15 cellular contexts compared by ENCODE assay signal in genomic region chr1:226731257-226731893, GRCh38. TPM values are rescaled to one million over a fixed set of nuclear protein-coding genes. Genes with fewer than 3 reads are reported as not detected.
DNase-seq lines count a peak whose midpoint lies in the region; ATAC-seq and TF ChIP-seq lines count a peak whose summit lies in the region.
"Had no signal": no experiment of that assay in that cellular context is flagged by ENCODE, and none has a peak within 500 bp of the region (broad histone marks: within the 10 kb centered on the region; RNA-seq: fewer than 3 reads in every experiment).

No MANE protein-coding gene starts in this region.

- H3K36me3 Mint-ChIP-seq in activated naive CD8-positive, alpha-beta T cell: peaks cover 16% of the 10 kb centered on the region
- peaks cover 8% of the 10 kb centered on the region for H3K36me3 Mint-ChIP-seq in natural killer cell

- H3K9ac ChIP-seq in BLaER1: 0 out of 2 replicates have a peak overlapping the region, but pooled peaks have one; percentile 17

- TF ChIP-seq CTCF in DOHH2 (IDR thresholded peaks at IDR 0.05; ENCODE audit: low read depth, low read length, poor library complexity, severe bottlenecking) (no peak), natural killer cell (IDR thresholded peaks at IDR 0.05) (no peak)

- peaks cover 82% of the 10 kb centered on the region for H3K36me3 ChIP-seq in BLaER1
- peaks cover 93% of the 10 kb centered on the region for H3K36me3 ChIP-seq in DOHH2 (ENCODE audit: control insufficient read depth, low read length)

- no peak for ATAC-seq in natural killer cell
- ATAC-seq: mucosa of descending colon, SK-N-SH treated with all-trans-retinoic acid at 6 μM for 48 hours had no signal

- H3K4me2 ChIP-seq in BLaER1 (peak overlapping the region; percentile 99), DOHH2 (ENCODE audit: low read length) (peak overlapping the region; percentile 94)

- H3K4me3 ChIP-seq in BLaER1 (no peak overlapping the region), DOHH2 (ENCODE audit: low read length) (peak overlapping the region; percentile 96)
- H3K4me3 ChIP-seq: mucosa of descending colon had no signal

- H3K4me3 Mint-ChIP-seq in activated naive CD8-positive, alpha-beta T cell: peak overlapping the region; percentile 89
- H3K4me3 Mint-ChIP-seq in natural killer cell: peak overlapping the region; percentile 87

- peaks cover 27% of the 10 kb centered on the region for H3F3A ChIP-seq in DOHH2 (ENCODE audit: control insufficient read depth, insufficient read depth)

- H3K4me1 Mint-ChIP-seq in activated naive CD8-positive, alpha-beta T cell (ENCODE audit: low read depth): peaks cover 93% of the 10 kb centered on the region
- peaks cover 86 to 93% of the 10 kb centered on the region in 2 donors for H3K4me1 Mint-ChIP-seq in natural killer cell

- DNase-seq in natural killer cell (no peak), mucosa of gallbladder (ENCODE audit: low spot score) (no peak), KG1 (lab: John Stamatoyannopoulos, UW) (no peak), SKM-1 (lab: John Stamatoyannopoulos, UW; ENCODE audit: unreplicated experiment) (no peak), NCI-H69 (lab: John Stamatoyannopoulos, UW) (no peak)
- DNase-seq: activated CD8-positive, alpha-beta memory T cell treated with anti-CD3 and anti-CD28 coated beads, Interleukin-2, amount 50 U/mL, for 4 hours; cortex of kidney; glutamatergic neuron; mucosa of descending colon; NCI-H1048 had no signal

- H3K27me3 ChIP-seq in BLaER1: no peaks in the 10 kb centered on the region
- no peaks in the 10 kb centered on the region for H3K27me3 ChIP-seq in DOHH2 (ENCODE audit: control insufficient read depth, low read length)

- no peak overlapping the region for H3K27ac ChIP-seq in BLaER1
- peak overlapping the region; percentile 96 for H3K27ac ChIP-seq in DOHH2 (ENCODE audit: low read depth, low read length)
- H3K27ac ChIP-seq: HL-60 had no signal

- H3K9me2 ChIP-seq in DOHH2 (replicated peaks; ENCODE audit: control insufficient read depth, low read length): no peaks in the 10 kb centered on the region

- no peaks in the 10 kb centered on the region for H3K27me3 Mint-ChIP-seq in activated naive CD8-positive, alpha-beta T cell
- no peaks in the 10 kb centered on the region for H3K27me3 Mint-ChIP-seq in natural killer cell (ENCODE audit: low read depth in 2 of 2)

- H3K27ac Mint-ChIP-seq in activated naive CD8-positive, alpha-beta T cell: peak overlapping the region; percentile 97
- H3K27ac Mint-ChIP-seq in natural killer cell: peak overlapping the region; percentile 84 to 86

- H3K4me1 ChIP-seq in BLaER1 (peaks cover 97% of the 10 kb centered on the region), DOHH2 (ENCODE audit: control insufficient read depth, low read length) (peaks cover 98% of the 10 kb centered on the region)

- intact Hi-C loops in natural killer cell (cut with micrococcal nuclease): loop anchor here (2.0 to 10.0 kb wide), 2 partner anchors 19 to 93 kb away; no protein-coding TSS in a partner anchor

- peaks cover 99% of the 10 kb centered on the region for H4K20me1 ChIP-seq in BLaER1
- H4K20me1 ChIP-seq in DOHH2 (ENCODE audit: control insufficient read depth, insufficient read depth, low read depth, low read length): peaks cover 28% of the 10 kb centered on the region

- no peaks in the 10 kb centered on the region for H3K9me3 Mint-ChIP-seq in activated naive CD8-positive, alpha-beta T cell (ENCODE audit: low read depth)
- H3K9me3 Mint-ChIP-seq in natural killer cell: no peaks in the 10 kb centered on the region

- peaks cover 100% of the 10 kb centered on the region for H3K79me2 ChIP-seq in DOHH2 (ENCODE audit: control insufficient read depth, low read length)

- H3K9me3 ChIP-seq in BLaER1 (no peaks in the 10 kb centered on the region), DOHH2 (ENCODE audit: control insufficient read depth, insufficient read depth, low read length) (no peaks in the 10 kb centered on the region)
- H3K9me3 ChIP-seq: mucosa of descending colon had no signal

RNA-seq across cellular contexts. Expression of gene ITPKB, which starts 7.7 kb away (rescaled TPM):
- total RNA-seq in natural killer cell (100 to 1,000 TPM in 1 of 3 donors, 10 to 100 TPM in 2; 92.2 to 133 (median 99.0) TPM), mucosa of gallbladder (30.6 TPM)
